In the genomic region with DNA sequence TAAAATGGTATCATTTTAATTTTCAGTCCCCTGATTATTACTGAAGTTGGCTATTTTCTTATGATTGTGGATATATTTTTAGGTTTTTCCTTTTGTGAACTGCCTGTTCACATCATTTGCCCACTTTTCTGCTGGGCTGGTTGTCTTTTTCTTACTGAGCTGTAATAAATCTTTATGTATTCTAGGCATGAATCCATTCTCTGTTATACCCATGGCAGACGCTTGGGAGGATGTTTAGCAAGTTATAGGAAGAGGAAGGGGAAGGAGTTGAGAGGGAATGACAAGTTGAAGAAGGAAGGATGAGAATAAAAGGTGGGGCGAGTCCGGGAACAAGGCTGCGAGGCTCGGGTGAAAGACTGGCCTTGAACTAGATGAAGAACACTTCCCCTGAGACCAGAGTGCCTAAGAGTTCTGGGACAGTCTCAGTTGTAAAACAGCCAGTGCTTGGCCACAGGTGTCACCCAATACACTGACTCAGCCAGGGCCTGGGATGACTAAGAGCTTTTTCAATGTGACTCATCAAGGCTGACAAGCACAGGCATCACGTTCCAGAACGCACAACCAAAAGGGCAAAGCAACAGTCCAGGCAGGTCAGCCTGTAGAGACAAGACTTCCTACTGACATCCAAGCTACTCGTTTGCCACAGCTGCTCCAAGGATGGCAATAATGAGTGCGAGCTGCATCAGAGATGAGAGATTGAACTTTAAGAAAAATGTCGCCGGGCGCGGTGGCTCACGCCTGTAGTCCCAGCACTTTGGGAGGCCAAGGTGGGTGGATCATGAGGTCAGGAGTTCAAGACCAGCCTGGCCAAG, we compare ENCODE assay signal across 8 cellular contexts. TPM values are rescaled to one million over a fixed set of nuclear protein-coding genes. Genes with fewer than 3 reads are reported as not detected.
A peak's percentile ranks its signal among the peaks of the same experiment; 100 is the strongest.
DNase-seq lines count a peak whose midpoint lies in the region; ATAC-seq and TF ChIP-seq lines count a peak whose summit lies in the region.

No MANE protein-coding gene starts in this region.

- no peaks in the 10 kb centered on the region for H3K27me3 ChIP-seq in Panc1 (ENCODE audit: control insufficient read depth, insufficient read depth, low read length)

- H3K4me3 ChIP-seq in Panc1 (ENCODE audit: low read depth in 2 of 2, low read length in 2 of 2) (no peak overlapping the region), OCI-LY7 (ENCODE audit: low read depth, low read length, poor library complexity, severe bottlenecking) (no peak overlapping the region)

- no peaks in the 10 kb centered on the region for H4K20me1 ChIP-seq in OCI-LY7 (ENCODE audit: insufficient read depth, low read length)

- BruUV-seq in Panc1 (replicated peaks; lab: Mats Ljungman, UMichigan) (no TSS peak), OCI-LY7 (replicated peaks; lab: Mats Ljungman, UMichigan) (no TSS peak)

- H3K36me3 ChIP-seq in Panc1 (ENCODE audit: control insufficient read depth, insufficient read depth, low read length) (no peaks in the 10 kb centered on the region), OCI-LY7 (ENCODE audit: insufficient read depth, low read length) (no peaks in the 10 kb centered on the region)

- H3K9me3 ChIP-seq in Panc1 (ENCODE audit: control insufficient read depth, insufficient read depth, low read depth, low read length): peaks cover 6% of the 10 kb centered on the region; the same call in 1 of the 2 replicates
- no peaks in the 10 kb centered on the region for H3K9me3 ChIP-seq in OCI-LY7 (ENCODE audit: low read length)

- ATAC-seq in GM18519 (IDR thresholded peaks at IDR 0.05; ENCODE audit: low FRiP score, unreplicated experiment) (peak; percentile 54), HG03045 (IDR thresholded peaks at IDR 0.05; ENCODE audit: unreplicated experiment) (peak; percentile 83), Panc1 (peak; percentile 98)

- no peaks in the 10 kb centered on the region for H3K9me2 ChIP-seq in OCI-LY7 (ENCODE audit: insufficient read depth, low read length)

- POLR2A ChIA-PET in Panc1 (lab: Charles Lee): no interaction called here
- POLR2A ChIA-PET in OCI-LY7 (lab: Charles Lee): no interaction called here

- TF ChIP-seq CTCF in Panc1 (IDR thresholded peaks at IDR 0.05) (no peak), OCI-LY7 (conservative IDR thresholded peaks at IDR 0.05; ENCODE audit: low read length) (no peak)

- no peaks in the 10 kb centered on the region for H3K79me2 ChIP-seq in OCI-LY7 (ENCODE audit: insufficient read depth, low read depth, low read length)

- H3K4me2 ChIP-seq in OCI-LY7 (ENCODE audit: low read length): no peak overlapping the region

- H3K27ac ChIP-seq in Panc1 (ENCODE audit: low read length) (peak overlapping the region; percentile 76), OCI-LY7 (ENCODE audit: low read depth, low read length, poor library complexity, severe bottlenecking) (no peak overlapping the region)

- CTCF ChIA-PET in Panc1 (lab: Charles Lee): interaction anchor here (1.0 kb wide), 1 partner anchor 84 kb away, joined by 4 read pairs; no protein-coding TSS in a partner anchor
- CTCF ChIA-PET in OCI-LY7 (lab: Charles Lee; ENCODE audit: unreplicated experiment): no interaction called here

- in situ Hi-C loops in Panc1 (cut with HindIII; ENCODE audit: low pct_unique_long_range_greater_than_20kb, low sequenced_read_pairs): no loop called here

- intact Hi-C loops in Panc1 (cut with micrococcal nuclease; ENCODE audit: unreplicated experiment) (no loop called here), OCI-LY7 (cut with micrococcal nuclease; ENCODE audit: unreplicated experiment) (no loop called here)

- H3K4me1 ChIP-seq in Panc1 (ENCODE audit: control insufficient read depth, insufficient read depth, low read length): peaks cover 10% of the 10 kb centered on the region
- no peaks in the 10 kb centered on the region for H3K4me1 ChIP-seq in OCI-LY7 (ENCODE audit: insufficient read depth, low read length, poor library complexity, severe bottlenecking)

- no peak overlapping the region for H2AFZ ChIP-seq in OCI-LY7 (ENCODE audit: low read length)

- DNase-seq in 8988T (peak; percentile 90), Panc1 (ENCODE audit: low read depth, low spot score) (peak; percentile 97), astrocyte of the hippocampus (ENCODE audit: low read depth, low spot score) (peak; percentile 85), mucosa of gallbladder (ENCODE audit: low spot score) (peak; percentile 76), OCI-LY7 (ENCODE audit: low spot score) (no peak), cerebellar cortex (ENCODE audit: low spot score) (no peak)

RNA-seq across cellular contexts. Expression of gene LRFN4, which starts 35.2 kb away (rescaled TPM):
- total RNA-seq in Panc1 (2021; ENCODE audit: unreplicated experiment): 56.7 TPM
- 63.5 TPM for polyA plus RNA-seq in Panc1 (2012; ENCODE audit: insufficient read length)
- 7.3 TPM for total RNA-seq in mucosa of gallbladder
- total RNA-seq in OCI-LY7 (2014; rRNA removed; shearing (Covaris generic)): 27.2 and 33.9 TPM in 2 replicates
- 34.9 and 38.6 TPM in 2 replicates for total RNA-seq in OCI-LY7 (2022)

RNA-seq across cellular contexts. Expression of gene RCE1, which starts 48.8 kb away (rescaled TPM):
- 43.7 TPM for total RNA-seq in Panc1 (2021; ENCODE audit: unreplicated experiment)
- 43.4 TPM for polyA plus RNA-seq in Panc1 (2012; ENCODE audit: insufficient read length)
- total RNA-seq in mucosa of gallbladder: 21.2 TPM
- 45.3 and 62.9 TPM in 2 replicates for total RNA-seq in OCI-LY7 (2014; rRNA removed; shearing (Covaris generic))
- 31.6 and 34.9 TPM in 2 replicates for total RNA-seq in OCI-LY7 (2022)

Comparison
In these comparisons a context has a peak if more than half of its experiments do, and no peak if none do; other contexts are left out.
1. DNase-seq: peak in 8988T (single experiment), Panc1 (single experiment), astrocyte of the hippocampus (single experiment) and mucosa of gallbladder (single experiment); none in OCI-LY7 (single experiment) and cerebellar cortex (single experiment).
2. Peak in every context shown above with its lines, with median percentiles within 50 percentile points of each other: ATAC-seq.